In genomic region chr1:206705187-206705586, GRCh38 we compare ENCODE assay signal across 8 cellular contexts.
DNase-seq lines count a peak whose midpoint lies in the region; ATAC-seq lines count a peak whose summit lies in the region.

No MANE protein-coding gene starts in this region.

- H3K9me3 Mint-ChIP-seq in activated naive CD8-positive, alpha-beta T cell treated with anti-CD3 and anti-CD28 coated beads, Interleukin-2, amount 50 U/mL, for 24 hours, result no peaks in the 10 kb centered on the region

- no peak for ATAC-seq in activated naive CD8-positive, alpha-beta T cell treated with anti-CD3 and anti-CD28 coated beads, Interleukin-2, amount 50 U/mL, for 24 hours
- ATAC-seq in HG02970 (IDR thresholded peaks at IDR 0.05; ENCODE audit: low FRiP score, unreplicated experiment) (no peak), HG03097 (IDR thresholded peaks at IDR 0.05; ENCODE audit: low FRiP score, unreplicated experiment) (no peak)

- peaks cover 92% of the 10 kb centered on the region for H3K4me1 Mint-ChIP-seq in activated naive CD8-positive, alpha-beta T cell treated with anti-CD3 and anti-CD28 coated beads, Interleukin-2, amount 50 U/mL, for 24 hours

- H3K4me3 Mint-ChIP-seq in activated naive CD8-positive, alpha-beta T cell treated with anti-CD3 and anti-CD28 coated beads, Interleukin-2, amount 50 U/mL, for 24 hours, result peak overlapping the region; percentile 23

- no peaks in the 10 kb centered on the region for H3K27me3 Mint-ChIP-seq in activated naive CD8-positive, alpha-beta T cell treated with anti-CD3 and anti-CD28 coated beads, Interleukin-2, amount 50 U/mL, for 24 hours

- DNase-seq in AG08396 (ENCODE audit: low spot score) (peak; percentile 86), NCI-H1105 treated with DMSO at 0.1 percent for 48 hours (lab: John Stamatoyannopoulos, UW) (peak; percentile 91), kidney glomerular epithelial cell (lab: John Stamatoyannopoulos, UW) (peak; percentile 18)
- DNase-seq in activated naive CD8-positive, alpha-beta T cell treated with anti-CD3 and anti-CD28 coated beads, Interleukin-2, amount 50 U/mL, for 24 hours, result no peak
- no peak for DNase-seq in effector CD4-positive, alpha-beta T cell
- no peak for DNase-seq in activated T-cell treated with anti-CD3 and anti-CD28 coated beads, Interleukin-2, amount 50 U/mL, for 1 hour

- peaks cover 3% of the 10 kb centered on the region for H3K36me3 Mint-ChIP-seq in activated naive CD8-positive, alpha-beta T cell treated with anti-CD3 and anti-CD28 coated beads, Interleukin-2, amount 50 U/mL, for 24 hours (ENCODE audit: low read depth)

- H3K27ac Mint-ChIP-seq in activated naive CD8-positive, alpha-beta T cell treated with anti-CD3 and anti-CD28 coated beads, Interleukin-2, amount 50 U/mL, for 24 hours, result peak overlapping the region; percentile 43

Comparison
In these comparisons a context has a peak if more than half of its experiments do, and no peak if none do; other contexts are left out.
1. DNase-seq: peak in AG08396 (single experiment), NCI-H1105 treated with DMSO at 0.1 percent for 48 hours (single experiment) and kidney glomerular epithelial cell (single experiment); none in activated naive CD8-positive, alpha-beta T cell treated with anti-CD3 and anti-CD28 coated beads, Interleukin-2, amount 50 U/mL, for 24 hours (single experiment), effector CD4-positive, alpha-beta T cell (single experiment) and activated T-cell treated with anti-CD3 and anti-CD28 coated beads, Interleukin-2, amount 50 U/mL, for 1 hour (single experiment).